In genomic region chr11:2433106-2433925, GRCh38 we compare ENCODE assay signal across 1 cellular context.
TF ChIP-seq lines count a peak whose summit lies in the region.

No MANE protein-coding gene starts in this region.

TF ChIP-seq in H1, 55 proteins besides CTCF, POLR2A, EP300 and RAD21:
- TF ChIP-seq MAFK (IDR thresholded peaks at IDR 0.05; ENCODE audit: low read depth, low read length), result no peak
- TF ChIP-seq RNF2 (IDR thresholded peaks at IDR 0.05; ENCODE audit: borderline replicate concordance, low read depth, low read length, missing control alignments, poor library complexity, severe bottlenecking), result no peak
- no peak for TF ChIP-seq SP4 (IDR thresholded peaks at IDR 0.05; ENCODE audit: low read length)
- TF ChIP-seq SP1 (IDR thresholded peaks at IDR 0.05; ENCODE audit: low read depth, low read length), result no peak
- no peak for TF ChIP-seq JUN (IDR thresholded peaks at IDR 0.05; ENCODE audit: low read depth, low read length)
- no peak for TF ChIP-seq SRF (IDR thresholded peaks at IDR 0.05; ENCODE audit: low read depth, low read length)
- TF ChIP-seq TCF12 (IDR thresholded peaks at IDR 0.05; ENCODE audit: low read depth, low read length), result no peak
- TF ChIP-seq NRF1 (IDR thresholded peaks at IDR 0.05; ENCODE audit: low read depth, low read length), result no peak
- no peak for TF ChIP-seq POLR2AphosphoS5 (IDR thresholded peaks at IDR 0.05; ENCODE audit: low read depth, low read length)
- no peak for TF ChIP-seq FOSL1 (IDR thresholded peaks at IDR 0.05; ENCODE audit: insufficient read depth, low read depth, low read length)
- TF ChIP-seq HDAC6 (IDR thresholded peaks at IDR 0.05; ENCODE audit: low read depth, low read length), result no peak
- TF ChIP-seq EGR1 (IDR thresholded peaks at IDR 0.05; ENCODE audit: borderline replicate concordance, low read depth, low read length), result no peak
- TF ChIP-seq BACH1 (IDR thresholded peaks at IDR 0.05; ENCODE audit: low read length), result no peak
